In genomic region chr16:58499615-58500328, GRCh38 we compare ENCODE assay signal across 8 cellular contexts. TPM values are rescaled to one million over a fixed set of nuclear protein-coding genes. Genes with fewer than 3 reads are reported as not detected.
DNase-seq lines count a peak whose midpoint lies in the region; ATAC-seq, FAIRE-seq and TF ChIP-seq lines count a peak whose summit lies in the region.

A gene with protein sequence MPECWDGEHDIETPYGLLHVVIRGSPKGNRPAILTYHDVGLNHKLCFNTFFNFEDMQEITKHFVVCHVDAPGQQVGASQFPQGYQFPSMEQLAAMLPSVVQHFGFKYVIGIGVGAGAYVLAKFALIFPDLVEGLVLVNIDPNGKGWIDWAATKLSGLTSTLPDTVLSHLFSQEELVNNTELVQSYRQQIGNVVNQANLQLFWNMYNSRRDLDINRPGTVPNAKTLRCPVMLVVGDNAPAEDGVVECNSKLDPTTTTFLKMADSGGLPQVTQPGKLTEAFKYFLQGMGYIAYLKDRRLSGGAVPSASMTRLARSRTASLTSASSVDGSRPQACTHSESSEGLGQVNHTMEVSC (plus strand): TSS chr16:58500143. CDS start chr16:58500249, 106 bp downstream.

- peaks cover 6% of the 10 kb centered on the region for H3K36me3 Mint-ChIP-seq in brain

- POLR2A ChIA-PET in A549 (lab: Yijun Ruan, JAX) (interaction anchor here (0.6 kb wide), 1 partner anchor 66 kb away, joined by 3 read pairs; no protein-coding TSS in a partner anchor), OCI-LY7 (lab: Charles Lee) (interaction anchor here (0.6 kb wide), 1 partner anchor 242 kb away, joined by 7 read pairs; no protein-coding TSS in a partner anchor)

- H3K9me3 ChIP-seq in A549 (no peaks in the 10 kb centered on the region), OCI-LY7 (ENCODE audit: low read length) (no peaks in the 10 kb centered on the region), psoas muscle (no peaks in the 10 kb centered on the region)

- peak within 1 kb of the TSS; percentile 60 to 85 for H3K27ac ChIP-seq in A549
- H3K27ac ChIP-seq in OCI-LY7 (ENCODE audit: low read depth, low read length, poor library complexity, severe bottlenecking) = no peak within 1 kb of the TSS
- no peak within 1 kb of the TSS for H3K27ac ChIP-seq in psoas muscle

- no peaks in the 10 kb centered on the region for H3K79me2 ChIP-seq in OCI-LY7 (ENCODE audit: insufficient read depth, low read depth, low read length)

- FAIRE-seq in A549 (lab: Jason Lieb, UNC) = no peak
- peak; percentile 51 for FAIRE-seq in GM18507 (lab: Jason Lieb, UNC)

- no peak for TF ChIP-seq RAD21 in A549 (conservative IDR thresholded peaks at IDR 0.05 in 1 of 2, IDR thresholded peaks at IDR 0.05 in 1 of 2)

- H3K9me2 ChIP-seq in OCI-LY7 (ENCODE audit: insufficient read depth, low read length) = no peaks in the 10 kb centered on the region

- ATAC-seq in A549 (peak; percentile 86 to 95), HG03469 (IDR thresholded peaks at IDR 0.05; ENCODE audit: unreplicated experiment) (peak; percentile 48), psoas muscle (peak in 3 of 4 donors; percentile 15 to 44 (median 39))

- WGBS in A549 (ENCODE audit: missing lambda C conversion rate) = 18% methylated on average over 16 of the region's 23 CpGs
- 43 to 46% (median 45%) methylated on average over 19 to 23 of the region's 23 CpGs for WGBS in psoas muscle, 3 donors

- H3K27ac Mint-ChIP-seq in brain = peak within 1 kb of the TSS; percentile 95 to 100 (median 99)

- peak; percentile 67 for TF ChIP-seq POLR2A in A549 (IDR thresholded peaks at IDR 0.05; ENCODE audit: low read length)

- CTCF ChIA-PET in A549 (lab: Yijun Ruan, JAX) = interaction anchor here (0.6 to 23.4 kb wide), 9 partner anchors 12 to 257 kb away, joined by 3 to 721 read pairs (median 4); partner anchors contain the start of gene SETD6
- CTCF ChIA-PET in OCI-LY7 (lab: Charles Lee; ENCODE audit: unreplicated experiment) = interaction anchor here (1.1 kb wide), 1 partner anchor 166 kb away, joined by 3 read pairs; no protein-coding TSS in a partner anchor

- peaks cover 0 to 20% (median 14%) of the 10 kb centered on the region in 3 donors for H3K27me3 ChIP-seq in psoas muscle (ENCODE audit: insufficient read depth in 3 of 3, low read length in 2 of 3)

- intact Hi-C loops in OCI-LY7 (cut with micrococcal nuclease; ENCODE audit: unreplicated experiment) = loop anchor here (5.0 kb wide), 2 partner anchors 163 to 258 kb away; no protein-coding TSS in a partner anchor
- intact Hi-C loops in psoas muscle (cut with DNase I) = no loop called here

- DNase-seq in A549 (ENCODE audit: low read depth in 1 of 2, low spot score in 1 of 2) (peak; percentile 91 to 92), GM18507 (ENCODE audit: extremely low spot score, insufficient read length, low read depth) (no peak), OCI-LY7 (ENCODE audit: low spot score) (peak; percentile 87), hepatic stellate cell (ENCODE audit: low spot score) (peak; percentile 62), psoas muscle (peak in 1 of 2 donors; percentile 36), UCSD-AML1 (lab: John Stamatoyannopoulos, UW; ENCODE audit: unreplicated experiment) (no peak)

- H3K4me2 ChIP-seq in A549 (peak within 1 kb of the TSS; percentile 81), OCI-LY7 (ENCODE audit: low read length) (peak within 1 kb of the TSS; percentile 78)

- H3K4me1 Mint-ChIP-seq in brain = peaks cover 73% of the 10 kb centered on the region

- no peak for TF ChIP-seq CTCF in A549 (IDR thresholded peaks at IDR 0.05)
- TF ChIP-seq CTCF in OCI-LY7 (conservative IDR thresholded peaks at IDR 0.05; ENCODE audit: low read length) = no peak
- TF ChIP-seq CTCF in brain (conservative IDR thresholded peaks at IDR 0.05) = no peak
- TF ChIP-seq CTCF in psoas muscle (IDR thresholded peaks at IDR 0.05) = no peak

- peak within 1 kb of the TSS; percentile 62; the same call in 1 of the 2 replicates for H2AFZ ChIP-seq in OCI-LY7 (ENCODE audit: low read length)

- BruUV-seq in OCI-LY7 (replicated peaks; lab: Mats Ljungman, UMichigan) = no TSS peak

- H3K4me1 ChIP-seq in A549 (peaks cover 8% of the 10 kb centered on the region; the same call in 2 of the 3 replicates), OCI-LY7 (ENCODE audit: insufficient read depth, low read length, poor library complexity, severe bottlenecking) (peaks cover 34% of the 10 kb centered on the region), psoas muscle (no peaks in the 10 kb centered on the region)

- peak within 1 kb of the TSS; percentile 89 to 98 (median 91) for H3K4me3 Mint-ChIP-seq in brain

- peak within 1 kb of the TSS; percentile 44 for H3K4me3 ChIP-seq in A549
- peak within 1 kb of the TSS; percentile 65 for H3K4me3 ChIP-seq in OCI-LY7 (ENCODE audit: low read depth, low read length, poor library complexity, severe bottlenecking)
- H3K4me3 ChIP-seq in psoas muscle = no peak within 1 kb of the TSS

- H3K36me3 ChIP-seq in OCI-LY7 (ENCODE audit: insufficient read depth, low read length) = no peaks in the 10 kb centered on the region
- H3K36me3 ChIP-seq in psoas muscle (ENCODE audit: insufficient read depth in 1 of 2, low read depth in 1 of 2) = no peaks in the 10 kb centered on the region

- peaks cover 0 to 4% (median 0%) of the 10 kb centered on the region in 5 experiments for H3K9me3 Mint-ChIP-seq in brain

- H4K20me1 ChIP-seq in OCI-LY7 (ENCODE audit: insufficient read depth, low read length) = no peaks in the 10 kb centered on the region

- H3K27me3 Mint-ChIP-seq in brain = no peaks in the 10 kb centered on the region

- TF ChIP-seq EP300 in A549 (IDR thresholded peaks at IDR 0.05) = no peak

TF ChIP-seq in A549, 52 proteins besides CTCF, POLR2A, EP300 and RAD21:
- TF ChIP-seq, protein P1, sequence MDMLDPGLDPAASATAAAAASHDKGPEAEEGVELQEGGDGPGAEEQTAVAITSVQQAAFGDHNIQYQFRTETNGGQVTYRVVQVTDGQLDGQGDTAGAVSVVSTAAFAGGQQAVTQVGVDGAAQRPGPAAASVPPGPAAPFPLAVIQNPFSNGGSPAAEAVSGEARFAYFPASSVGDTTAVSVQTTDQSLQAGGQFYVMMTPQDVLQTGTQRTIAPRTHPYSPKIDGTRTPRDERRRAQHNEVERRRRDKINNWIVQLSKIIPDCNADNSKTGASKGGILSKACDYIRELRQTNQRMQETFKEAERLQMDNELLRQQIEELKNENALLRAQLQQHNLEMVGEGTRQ (IDR thresholded peaks at IDR 0.05) = no peak
- TF ChIP-seq FOSL2 (IDR thresholded peaks at IDR 0.05) (no peak), FOSL2 (CRISPR knock-in tag; IDR thresholded peaks at IDR 0.05) (0 out of 2 replicates have a peak, but pooled peaks have one; percentile 31)

RNA-seq across cellular contexts. Expression of the gene that starts here (rescaled TPM):
- polyA plus RNA-seq in A549 (2011; rRNA removed) = 8.1 and 10.8 TPM in 2 replicates
- 14.4 and 20.8 TPM in 2 replicates for polyA plus RNA-seq in A549 (2012; cell fraction: cytosol; rRNA removed)
- polyA plus RNA-seq in A549 (2012; cell fraction: nucleus; rRNA removed) = 44.1 and 54.8 TPM in 2 replicates
- 16.3 to 22.8 TPM (median 21.3 TPM) in 3 replicates for polyA plus RNA-seq in A549 (2017; fragmentation: RNase III; extraction: RNeasy Plus Mini Kit Qiagen cat#74134 plus additional on column Dnase treatment)
- 20.3 and 29.0 TPM in 2 replicates for polyA minus RNA-seq in A549 (2011; rRNA and poly(A)+ RNA removed)
- total RNA-seq in OCI-LY7 (2014; rRNA removed; shearing (Covaris generic)) = 2.9 and 8.8 TPM in 2 replicates
- 9.5 and 10.9 TPM in 2 replicates for total RNA-seq in OCI-LY7 (2022)
- polyA plus RNA-seq in brain (ENCODE audit: insufficient read depth, low read depth, low replicate concordance) = 288 TPM
- 1 to 10 TPM; 1.7 to 6.3 (median 3.8) TPM for total RNA-seq in psoas muscle
- polyA plus RNA-seq in psoas muscle = 10 to 100 TPM in 1 of 3 donors, 1 to 10 TPM in 2; 1.8 to 12.3 (median 2.0) TPM

Comparison
In these comparisons a context has a peak if more than half of its experiments do, and no peak if none do; other contexts are left out.
1. ATAC-seq: peak in every context shown above with its lines; median percentile 90 in A549; 48 in HG03469; 39 in psoas muscle.
2. DNase-seq: peak in A549 (2 of 2), OCI-LY7 (single experiment) and hepatic stellate cell (single experiment); none in GM18507 (single experiment) and UCSD-AML1 (single experiment).
3. H3K27ac ChIP-seq: peak in A549 (2 of 2); none in OCI-LY7 (single experiment) and psoas muscle (single experiment).